In genomic region chr3:133124511-133124910, GRCh38 we compare ENCODE assay signal across 11 cellular contexts.
DNase-seq lines count a peak whose midpoint lies in the region; ATAC-seq lines count a peak whose summit lies in the region.
"Had no signal": no experiment of that assay in that cellular context is flagged by ENCODE, and none has a peak within 500 bp of the region (broad histone marks: within the 10 kb centered on the region; RNA-seq: fewer than 3 reads in every experiment).

No MANE protein-coding gene starts in this region.

- peak; percentile 12 for DNase-seq in NCI-H748 (lab: John Stamatoyannopoulos, UW; ENCODE audit: unreplicated experiment)
- no peak for DNase-seq in NCI-H748 treated with DMSO at 0.1 percent for 48 hours (lab: John Stamatoyannopoulos, UW)
- DNase-seq in caudate nucleus (lab: John Stamatoyannopoulos, UW): peak in 49 of 61 donors; percentile 1 to 80 (median 27)
- peak; percentile 69 for DNase-seq in islet precursor cell
- no peak for DNase-seq in NCI-H187 (lab: John Stamatoyannopoulos, UW)
- no peak for DNase-seq in GDM1 (lab: John Stamatoyannopoulos, UW)
- no peak for DNase-seq in GM03348 (ENCODE audit: low spot score)
- DNase-seq: activated naive CD4-positive, alpha-beta T cell treated with Interleukin-2 at 50 U/mL for 16 hours; retina had no signal

- H3K27ac ChIP-seq in caudate nucleus (ENCODE audit: low read depth, low read length): no peak overlapping the region
- H3K27ac ChIP-seq: HL-60 had no signal

- ATAC-seq in HG03095 (IDR thresholded peaks at IDR 0.05; ENCODE audit: unreplicated experiment): no peak

Comparison
In these comparisons a context has a peak if more than half of its experiments do, and no peak if none do; other contexts are left out.
1. DNase-seq: peak in NCI-H748 (single experiment), caudate nucleus (49 of 61) and islet precursor cell (single experiment); none in NCI-H748 treated with DMSO at 0.1 percent for 48 hours (single experiment), NCI-H187 (0 of 2), GDM1 (single experiment) and GM03348 (single experiment).